In genomic region chr2:160484859-160485520, GRCh38 we compare ENCODE assay signal across 11 cellular contexts. TPM values are rescaled to one million over a fixed set of nuclear protein-coding genes. Genes with fewer than 3 reads are reported as not detected.
A peak's percentile ranks its signal among the peaks of the same experiment; 100 is the strongest.
DNase-seq lines count a peak whose midpoint lies in the region; ATAC-seq lines count a peak whose summit lies in the region.
"Had no signal": no experiment of that assay in that cellular context is flagged by ENCODE, and none has a peak within 500 bp of the region (broad histone marks: within the 10 kb centered on the region; RNA-seq: fewer than 3 reads in every experiment).

No MANE protein-coding gene starts in this region.

- H3K4me3 ChIP-seq in urinary bladder (ENCODE audit: low read depth, low read length): no peak overlapping the region

- DNase-seq in stimulated activated CD4-positive, alpha-beta T cell treated with anti-CD3 and anti-CD28 coated beads, Interleukin-15, amount 100 ng/mL, for 24 hours: peak; percentile 37
- no peak for DNase-seq in stimulated activated CD4-positive, alpha-beta T cell treated with anti-CD3 and anti-CD28 coated beads, Interleukin-12 subunit alpha, Interleukin-12 subunit beta, amount 100 ng/mL, for 4 hours
- DNase-seq in activated T-cell treated with anti-CD3 and anti-CD28 coated beads, Interleukin-2, amount 50 U/mL, for 72 hours: peak; percentile 29 to 31
- DNase-seq in iPS-NIHi11 (ENCODE audit: low spot score) (peak; percentile 38), sciatic nerve (ENCODE audit: low spot score) (no peak), NCI-H1417 (lab: John Stamatoyannopoulos, UW) (no peak), SHP77 treated with DMSO at 0.1 percent for 48 hours (lab: John Stamatoyannopoulos, UW) (no peak)
- DNase-seq: cerebellar nuclear complex, NCI-H1048, NCI-H510A had no signal

- no peaks in the 10 kb centered on the region for H3K36me3 ChIP-seq in urinary bladder (ENCODE audit: insufficient read depth)

- no peaks in the 10 kb centered on the region for H3K36me3 Mint-ChIP-seq in activated T-cell treated with anti-CD3 and anti-CD28 coated beads, Interleukin-2, amount 50 U/mL, for 72 hours (ENCODE audit: insufficient read depth in 2 of 2)

- peak; percentile 62 to 63 for ATAC-seq in activated T-cell treated with anti-CD3 and anti-CD28 coated beads, Interleukin-2, amount 50 U/mL, for 72 hours (replicated peaks in 1 of 2)
- no peak for ATAC-seq in sciatic nerve

- no peaks in the 10 kb centered on the region for H3K9me3 Mint-ChIP-seq in activated T-cell treated with anti-CD3 and anti-CD28 coated beads, Interleukin-2, amount 50 U/mL, for 72 hours

- H3K27ac Mint-ChIP-seq in activated T-cell treated with anti-CD3 and anti-CD28 coated beads, Interleukin-2, amount 50 U/mL, for 72 hours: peak overlapping the region; percentile 96

- no peaks in the 10 kb centered on the region for H3K4me1 ChIP-seq in urinary bladder (ENCODE audit: insufficient read depth)

- peak overlapping the region; percentile 82 for H3K27ac ChIP-seq in urinary bladder (ENCODE audit: low read depth)

- 81% methylated on average over 8 of the region's 8 CpGs for WGBS in urinary bladder

- intact Hi-C loops in sciatic nerve (cut with DNase I): no loop called here

- H3K4me1 Mint-ChIP-seq in activated T-cell treated with anti-CD3 and anti-CD28 coated beads, Interleukin-2, amount 50 U/mL, for 72 hours (ENCODE audit: low read depth): peaks cover 85% of the 10 kb centered on the region

- H3K27me3 Mint-ChIP-seq in activated T-cell treated with anti-CD3 and anti-CD28 coated beads, Interleukin-2, amount 50 U/mL, for 72 hours (ENCODE audit: low read depth): no peaks in the 10 kb centered on the region

- H3K4me3 Mint-ChIP-seq in activated T-cell treated with anti-CD3 and anti-CD28 coated beads, Interleukin-2, amount 50 U/mL, for 72 hours: peak overlapping the region; percentile 80

RNA-seq across cellular contexts. Expression of gene RBMS1, which starts 8.6 kb away (rescaled TPM):
- 10 to 100 TPM; 48.4 to 55.1 TPM for total RNA-seq in activated T-cell treated with anti-CD3 and anti-CD28 coated beads, Interleukin-2, amount 50 U/mL, for 72 hours
- total RNA-seq in urinary bladder (182 TPM), sciatic nerve (119 TPM)
- 41.7 TPM for polyA plus RNA-seq in urinary bladder

Comparison
In these comparisons a context has a peak if more than half of its experiments do, and no peak if none do; other contexts are left out.
1. DNase-seq: peak in stimulated activated CD4-positive, alpha-beta T cell treated with anti-CD3 and anti-CD28 coated beads, Interleukin-15, amount 100 ng/mL, for 24 hours (single experiment), activated T-cell treated with anti-CD3 and anti-CD28 coated beads, Interleukin-2, amount 50 U/mL, for 72 hours (2 of 2) and iPS-NIHi11 (single experiment); none in stimulated activated CD4-positive, alpha-beta T cell treated with anti-CD3 and anti-CD28 coated beads, Interleukin-12 subunit alpha, Interleukin-12 subunit beta, amount 100 ng/mL, for 4 hours (single experiment), sciatic nerve (single experiment), NCI-H1417 (0 of 3) and SHP77 treated with DMSO at 0.1 percent for 48 hours (single experiment).